Comparison of ENCODE assay signal across 8 cellular contexts in the genomic region with DNA sequence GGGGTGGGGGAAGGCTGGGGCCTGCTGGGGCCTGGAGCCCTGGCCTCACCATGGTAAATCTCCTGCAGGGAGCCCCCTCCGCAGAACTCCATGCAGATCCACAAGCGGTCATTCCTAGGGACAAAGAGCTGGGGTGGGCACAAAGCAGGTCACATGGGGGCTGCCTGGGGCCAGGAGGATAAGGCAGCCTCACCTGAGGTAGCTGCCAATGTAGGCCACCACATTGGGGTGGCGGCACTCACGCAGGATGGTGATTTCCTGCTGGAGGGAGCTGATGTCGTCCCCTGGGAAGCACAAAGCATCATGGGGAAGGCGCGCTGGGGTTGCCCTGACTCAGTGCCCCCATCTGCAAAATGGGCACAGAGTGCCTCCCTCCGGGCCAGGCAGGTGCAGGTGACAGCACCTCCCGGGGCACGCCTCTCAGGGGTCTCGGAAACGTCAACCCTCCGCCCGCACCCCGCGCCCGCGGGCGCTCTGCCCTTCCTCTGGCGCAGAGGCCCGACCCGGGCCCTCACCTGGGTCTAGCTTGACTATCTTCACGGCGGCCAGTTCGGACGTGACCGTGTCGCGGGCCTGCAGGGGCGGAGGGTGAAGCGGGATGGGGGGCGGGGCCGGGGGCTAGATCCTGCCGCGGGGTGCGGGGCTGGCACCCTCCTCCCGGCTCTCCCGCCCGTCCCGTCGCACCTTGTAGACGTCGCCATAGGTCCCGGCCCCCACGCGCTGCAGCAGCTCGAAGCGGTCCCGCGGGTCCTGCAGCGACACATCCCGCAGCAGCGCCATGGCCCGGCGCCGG. TPM values are rescaled to one million over a fixed set of nuclear protein-coding genes. Genes with fewer than 3 reads are reported as not detected.
DNase-seq lines count a peak whose midpoint lies in the region; ATAC-seq and TF ChIP-seq lines count a peak whose summit lies in the region.

No MANE protein-coding gene starts in this region.

- H3K27me3 ChIP-seq in kidney epithelial cell (ENCODE audit: control insufficient read depth, insufficient read depth, low read length), result no peaks in the 10 kb centered on the region

- H3K36me3 ChIP-seq in kidney epithelial cell (ENCODE audit: control insufficient read depth, insufficient read depth, low read length), result peaks cover 1% of the 10 kb centered on the region

- H3K27ac Mint-ChIP-seq in IgD-negative memory B cell, result peak overlapping the region; percentile 88 to 95 (median 89)
- no peak overlapping the region for H3K27ac Mint-ChIP-seq in activated naive CD4-positive, alpha-beta T cell treated with anti-CD3 and anti-CD28 coated beads, Interleukin-2, amount 50 U/mL, for 24 hours
- peak overlapping the region; percentile 89 for H3K27ac Mint-ChIP-seq in stimulated activated memory B cell treated with anti-CD40 and anti-IgM and Interleukin-4, amounts not matched to agents 10 μg/mL and 1 μg/mL and 100 μg/mL, for 72 hours

- peak overlapping the region; percentile 54 for H3K4me3 ChIP-seq in kidney epithelial cell (ENCODE audit: low read depth, low read length)

- no peaks in the 10 kb centered on the region for H3K9me3 Mint-ChIP-seq in IgD-negative memory B cell
- H3K9me3 Mint-ChIP-seq in activated naive CD4-positive, alpha-beta T cell treated with anti-CD3 and anti-CD28 coated beads, Interleukin-2, amount 50 U/mL, for 24 hours, result no peaks in the 10 kb centered on the region
- H3K9me3 Mint-ChIP-seq in stimulated activated memory B cell treated with anti-CD40 and anti-IgM and Interleukin-4, amounts not matched to agents 10 μg/mL and 1 μg/mL and 100 μg/mL, for 72 hours, result no peaks in the 10 kb centered on the region

- peaks cover 13 to 26% (median 20%) of the 10 kb centered on the region in 3 donors for H3K4me1 Mint-ChIP-seq in IgD-negative memory B cell
- H3K4me1 Mint-ChIP-seq in activated naive CD4-positive, alpha-beta T cell treated with anti-CD3 and anti-CD28 coated beads, Interleukin-2, amount 50 U/mL, for 24 hours, result peaks cover 34% of the 10 kb centered on the region
- H3K4me1 Mint-ChIP-seq in stimulated activated memory B cell treated with anti-CD40 and anti-IgM and Interleukin-4, amounts not matched to agents 10 μg/mL and 1 μg/mL and 100 μg/mL, for 72 hours, result peaks cover 63% of the 10 kb centered on the region

- TF ChIP-seq CTCF in kidney epithelial cell (IDR thresholded peaks at IDR 0.05; ENCODE audit: insufficient read depth, low read length, poor library complexity, severe bottlenecking), result no peak

- H3K4me3 Mint-ChIP-seq in IgD-negative memory B cell, result peak overlapping the region; percentile 83 to 94 (median 92)
- peak overlapping the region; percentile 76 for H3K4me3 Mint-ChIP-seq in activated naive CD4-positive, alpha-beta T cell treated with anti-CD3 and anti-CD28 coated beads, Interleukin-2, amount 50 U/mL, for 24 hours
- H3K4me3 Mint-ChIP-seq in stimulated activated memory B cell treated with anti-CD40 and anti-IgM and Interleukin-4, amounts not matched to agents 10 μg/mL and 1 μg/mL and 100 μg/mL, for 72 hours, result peak overlapping the region; percentile 80

- peak; percentile 9 for ATAC-seq in GM19328 (IDR thresholded peaks at IDR 0.05; ENCODE audit: unreplicated experiment)
- ATAC-seq in stimulated activated memory B cell treated with anti-CD40 and anti-IgM and Interleukin-4, amounts not matched to agents 10 μg/mL and 1 μg/mL and 100 μg/mL, for 72 hours, result peak; percentile 63

- DNase-seq in 8988T (peak; percentile 24), kidney epithelial cell (ENCODE audit: low read depth) (no peak), NCI-H2029 treated with DMSO at 0.1 percent for 48 hours (lab: John Stamatoyannopoulos, UW) (no peak), DMS153 treated with DMSO at 0.1 percent for 48 hours (lab: John Stamatoyannopoulos, UW; ENCODE audit: unreplicated experiment) (no peak)

- H3K36me3 Mint-ChIP-seq in IgD-negative memory B cell, result peaks cover 7% of the 10 kb centered on the region
- peaks cover 8% of the 10 kb centered on the region for H3K36me3 Mint-ChIP-seq in activated naive CD4-positive, alpha-beta T cell treated with anti-CD3 and anti-CD28 coated beads, Interleukin-2, amount 50 U/mL, for 24 hours
- peaks cover 42% of the 10 kb centered on the region for H3K36me3 Mint-ChIP-seq in stimulated activated memory B cell treated with anti-CD40 and anti-IgM and Interleukin-4, amounts not matched to agents 10 μg/mL and 1 μg/mL and 100 μg/mL, for 72 hours

- H3K27me3 Mint-ChIP-seq in IgD-negative memory B cell, result no peaks in the 10 kb centered on the region
- H3K27me3 Mint-ChIP-seq in activated naive CD4-positive, alpha-beta T cell treated with anti-CD3 and anti-CD28 coated beads, Interleukin-2, amount 50 U/mL, for 24 hours, result no peaks in the 10 kb centered on the region
- H3K27me3 Mint-ChIP-seq in stimulated activated memory B cell treated with anti-CD40 and anti-IgM and Interleukin-4, amounts not matched to agents 10 μg/mL and 1 μg/mL and 100 μg/mL, for 72 hours, result no peaks in the 10 kb centered on the region

RNA-seq across cellular contexts. Expression of a gene that starts 0.4 kb away (rescaled TPM):
- polyA plus RNA-seq in IgD-negative memory B cell, result 68.1 TPM
- 33.2 and 40.6 TPM in 2 replicates for total RNA-seq in kidney epithelial cell

RNA-seq across cellular contexts. Expression of a gene that starts 7.8 kb away (rescaled TPM):
- polyA plus RNA-seq in IgD-negative memory B cell, result 36.4 TPM
- total RNA-seq in kidney epithelial cell, result 24.6 and 28.5 TPM in 2 replicates

RNA-seq across cellular contexts. Expression of a gene that starts 24.2 kb away (rescaled TPM):
- polyA plus RNA-seq in IgD-negative memory B cell, result 170 TPM
- 194 and 216 TPM in 2 replicates for total RNA-seq in kidney epithelial cell

RNA-seq across cellular contexts. Expression of a gene that starts 41.9 kb away (rescaled TPM):
- polyA plus RNA-seq in IgD-negative memory B cell, result 0.15 TPM
- 10.7 and 12.8 TPM in 2 replicates for total RNA-seq in kidney epithelial cell

RNA-seq across cellular contexts. Expression of a gene that starts 42.8 kb away (rescaled TPM):
- 2.0 TPM for polyA plus RNA-seq in IgD-negative memory B cell
- total RNA-seq in kidney epithelial cell, result 0.17 and 0.27 TPM in 2 replicates
